In the genomic region with DNA sequence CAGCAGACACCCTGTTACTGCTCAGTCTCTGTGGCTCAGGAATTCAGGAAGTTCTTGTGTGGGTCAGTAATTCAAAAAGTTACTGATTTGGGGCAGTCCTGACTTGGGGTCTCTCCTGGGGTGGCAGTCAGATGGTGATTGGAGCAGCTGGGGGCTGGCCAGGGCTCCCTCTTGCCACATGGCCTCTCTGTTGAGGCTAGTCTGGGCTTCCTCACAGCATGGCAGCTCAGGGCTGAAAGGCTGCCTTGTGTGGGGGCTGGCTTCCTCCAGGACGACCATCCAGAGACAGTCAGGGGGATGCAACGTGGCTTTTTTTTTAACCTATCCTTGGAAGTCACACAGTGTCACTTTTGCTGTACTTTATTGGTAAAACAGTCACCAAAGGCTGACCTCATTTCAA, we compare ENCODE assay signal across 21 cellular contexts.
DNase-seq lines count a peak whose midpoint lies in the region; ATAC-seq, FAIRE-seq and TF ChIP-seq lines count a peak whose summit lies in the region.
"Had no signal": no experiment of that assay in that cellular context is flagged by ENCODE, and none has a peak within 500 bp of the region (broad histone marks: within the 10 kb centered on the region; RNA-seq: fewer than 3 reads in every experiment).

No MANE protein-coding gene starts in this region.

- TF ChIP-seq CTCF in heart left ventricle (IDR thresholded peaks at IDR 0.05), result no peak
- no peak for TF ChIP-seq CTCF in H1 (IDR thresholded peaks at IDR 0.05; ENCODE audit: control extremely low read depth in 1 of 3, insufficient read depth in 1 of 3, low read depth in 1 of 3, low read length in 3 of 3)
- no peak for TF ChIP-seq CTCF in activated CD8-positive, alpha-beta T cell treated with anti-CD3 and anti-CD28 coated beads for 36 hours (IDR thresholded peaks at IDR 0.05)

- no peaks in the 10 kb centered on the region for H3K27me3 Mint-ChIP-seq in activated CD8-positive, alpha-beta T cell treated with anti-CD3 and anti-CD28 coated beads for 36 hours

- H2AFZ ChIP-seq in GM23248 (no peak overlapping the region), H1 (ENCODE audit: low read length) (no peak overlapping the region)
- H2AFZ ChIP-seq: GM23338 had no signal

- H3K56ac ChIP-seq in H1 (replicated peaks; ENCODE audit: insufficient read length, low read depth, low read length), result no peak overlapping the region

- in situ Hi-C loops in GM23248 (cut with MboI), result no loop called here

- H3K4me2 ChIP-seq in GM23248 (ENCODE audit: unreplicated experiment), result no peak overlapping the region
- H3K4me2 ChIP-seq in H1 (ENCODE audit: insufficient read depth in 1 of 2, low read depth in 2 of 2, low read length in 2 of 2), result no peak overlapping the region
- H3K4me2 ChIP-seq: GM23338 had no signal

- no peak overlapping the region for H2BK20ac ChIP-seq in H1 (ENCODE audit: low read length)

- H4K5ac ChIP-seq in H1 (ENCODE audit: insufficient read length, low read depth, low read length), result no peak overlapping the region

- H3K9me3 Mint-ChIP-seq in activated CD8-positive, alpha-beta T cell treated with anti-CD3 and anti-CD28 coated beads for 36 hours, result no peaks in the 10 kb centered on the region
- H3K9me3 Mint-ChIP-seq: CD8-positive, alpha-beta T cell; GM23338; H9 had no signal

- peak in 1 of 4 donors; percentile 1 for ATAC-seq in heart left ventricle
- no peak for ATAC-seq in stimulated activated naive CD8-positive, alpha-beta T cell treated with anti-CD3 and anti-CD28 coated beads, Interleukin-15, Interleukin-2, amounts not matched to agents 100 U/mL and 50 U/mL, for 24 hours
- no peak for ATAC-seq in activated CD8-positive, alpha-beta T cell treated with anti-CD3 and anti-CD28 coated beads for 36 hours
- ATAC-seq: CD8-positive, alpha-beta T cell; GM23338 had no signal

- no peak overlapping the region for H2BK5ac ChIP-seq in H1 (ENCODE audit: low read depth, low read length)

- H2BK120ac ChIP-seq in H1 (replicated peaks; ENCODE audit: low read depth, low read length), result no peak overlapping the region

- TF ChIP-seq RAD21 in H1 (IDR thresholded peaks at IDR 0.05 in 1 of 2, conservative IDR thresholded peaks at IDR 0.05 in 1 of 2; ENCODE audit: low read depth in 2 of 2, low read length in 2 of 2), result no peak

- CTCF ChIA-PET in H1 (lab: Charles Lee; ENCODE audit: partially characterized antibody), result no interaction called here
- CTCF ChIA-PET in activated CD8-positive, alpha-beta T cell treated with anti-CD3 and anti-CD28 coated beads for 36 hours (lab: Charles Lee), result no interaction called here

- H2BK15ac ChIP-seq in H1 (ENCODE audit: low read length), result no peak overlapping the region

- H3K79me2 ChIP-seq in GM23248 (ENCODE audit: insufficient read depth) (peaks cover 83% of the 10 kb centered on the region), H1 (ENCODE audit: control insufficient read depth in 1 of 2, insufficient read depth in 2 of 2, low read length in 2 of 2) (no peaks in the 10 kb centered on the region)

- no peaks in the 10 kb centered on the region for H3K36me3 Mint-ChIP-seq in activated CD8-positive, alpha-beta T cell treated with anti-CD3 and anti-CD28 coated beads for 36 hours (ENCODE audit: low read depth)
- H3K36me3 Mint-ChIP-seq: CD14-positive monocyte; CD8-positive, alpha-beta T cell had no signal

- DNase-seq in heart left ventricle (no peak), cardiac septum (ENCODE audit: low spot score) (no peak), GM23248 (peak; percentile 34), H1 (ENCODE audit: low read depth in 1 of 2, low spot score in 2 of 2) (no peak), posterior vena cava (ENCODE audit: low spot score) (peak; percentile 65), RPMI8226 (no peak)
- no peak for DNase-seq in stimulated activated naive CD8-positive, alpha-beta T cell treated with anti-CD3 and anti-CD28 coated beads, Interleukin-15, Interleukin-2, amounts not matched to agents 100 U/mL and 50 U/mL, for 24 hours
- no peak for DNase-seq in activated CD8-positive, alpha-beta T cell treated with anti-CD3 and anti-CD28 coated beads for 36 hours
- DNase-seq: CD8-positive, alpha-beta T cell; COR-L47; DMS153; DMS79 treated with DMSO at 0.1 percent for 48 hours; EL; H9 had no signal

- H3K4me1 ChIP-seq in heart left ventricle (peaks cover 3 to 90% (median 54%) of the 10 kb centered on the region in 12 donors), GM23248 (ENCODE audit: insufficient read depth) (0 out of 2 replicates have a peak, but pooled peaks cover 3% of the 10 kb centered on the region), H1 (replicated peaks in 1 of 4; ENCODE audit: control insufficient read depth in 3 of 4, insufficient read depth in 4 of 4, low read length in 3 of 4) (no peaks in the 10 kb centered on the region)

- TF ChIP-seq POLR2A in heart left ventricle (IDR thresholded peaks at IDR 0.05), result no peak
- TF ChIP-seq POLR2A in H1 (IDR thresholded peaks at IDR 0.05; ENCODE audit: control extremely low read depth in 1 of 2, low read depth in 2 of 2, low read length in 2 of 2), result no peak

- H4K20me1 ChIP-seq in GM23248 (ENCODE audit: insufficient read depth) (no peaks in the 10 kb centered on the region; the same call in 1 of the 2 replicates), H1 (replicated peaks in 1 of 2; ENCODE audit: control insufficient read depth in 1 of 2, insufficient read depth in 2 of 2, low read length in 2 of 2) (no peaks in the 10 kb centered on the region)

- FAIRE-seq in H1 (lab: Jason Lieb, UNC), result no peak
- FAIRE-seq: D721Med, G401.6, GM12891 had no signal

- no peaks in the 10 kb centered on the region for H3K4me1 Mint-ChIP-seq in activated CD8-positive, alpha-beta T cell treated with anti-CD3 and anti-CD28 coated beads for 36 hours (ENCODE audit: low read depth)
- H3K4me1 Mint-ChIP-seq: CD14-positive monocyte, GM23338, H9 had no signal

- H3K9ac ChIP-seq in GM23248 (no peak overlapping the region), H1 (replicated peaks in 1 of 4; ENCODE audit: extremely low read depth in 1 of 4, low read depth in 3 of 4, low read length in 3 of 4) (no peak overlapping the region)

- intact Hi-C loops in heart left ventricle (cut with DNase I), result loop anchor here in 4 of 10 donors (5.0 kb wide), 2 partner anchors 37 to 52 kb away; no protein-coding TSS in a partner anchor
- intact Hi-C loops in cardiac septum (cut with DNase I), result loop anchor here (5.0 kb wide), 1 partner anchor 37 kb away; no protein-coding TSS in a partner anchor
- intact Hi-C loops in posterior vena cava (cut with DNase I), result no loop called here
- intact Hi-C loops in activated CD8-positive, alpha-beta T cell treated with anti-CD3 and anti-CD28 coated beads for 36 hours (cut with micrococcal nuclease), result no loop called here

- H3K79me1 ChIP-seq in H1 (ENCODE audit: low read depth, low read length), result no peaks in the 10 kb centered on the region

- no peaks in the 10 kb centered on the region; the same call in 1 of the 2 replicates for H3F3A ChIP-seq in GM23248 (ENCODE audit: insufficient read depth)

- no peak overlapping the region for H2BK12ac ChIP-seq in H1 (ENCODE audit: low read depth, low read length)

- no peak overlapping the region for H3K4ac ChIP-seq in H1 (replicated peaks; ENCODE audit: insufficient read length, low read depth, low read length)

- no peak overlapping the region for H3K4me3 Mint-ChIP-seq in activated CD8-positive, alpha-beta T cell treated with anti-CD3 and anti-CD28 coated beads for 36 hours
- H3K4me3 Mint-ChIP-seq: CD14-positive monocyte; CD8-positive, alpha-beta T cell; GM23338; H9 had no signal

- H3K4me3 ChIP-seq in heart left ventricle (no peak overlapping the region), GM23248 (no peak overlapping the region), H1 (ENCODE audit: extremely low read depth in 1 of 4, insufficient read depth in 2 of 4, low read depth in 3 of 4, low read length in 4 of 4) (no peak overlapping the region)
- H3K4me3 ChIP-seq: GM23338 had no signal

- H2AK5ac ChIP-seq in H1 (ENCODE audit: low read depth, low read length), result no peak overlapping the region

- no peak overlapping the region for H3K18ac ChIP-seq in H1 (ENCODE audit: extremely low read depth, low read length)

- H3K27me3 ChIP-seq in heart left ventricle, result no peaks in the 10 kb centered on the region
- H3K27me3 ChIP-seq in GM23248 (replicated peaks; ENCODE audit: insufficient read depth), result no peaks in the 10 kb centered on the region
- H3K27me3 ChIP-seq in H1 (replicated peaks in 1 of 4; ENCODE audit: control insufficient read depth in 3 of 4, extremely low read depth in 1 of 4, insufficient read depth in 3 of 4, low read length in 3 of 4), result 0 out of 7 replicates have a peak, but pooled peaks cover 0 to 2% (median 0%) of the 10 kb centered on the region in 4 experiments

- no peaks in the 10 kb centered on the region for H3K9me2 ChIP-seq in GM23248 (ENCODE audit: insufficient read depth)

- no peaks in the 10 kb centered on the region for H3K23me2 ChIP-seq in H1 (ENCODE audit: low read depth, low read length)

- H4K91ac ChIP-seq in H1 (replicated peaks; ENCODE audit: insufficient read length, low read length), result no peak overlapping the region

- TF ChIP-seq EP300 in H1 (IDR thresholded peaks at IDR 0.05; ENCODE audit: borderline replicate concordance in 1 of 2, low read depth in 2 of 2, low read length in 2 of 2), result no peak

- no peak overlapping the region for H3K27ac Mint-ChIP-seq in activated CD8-positive, alpha-beta T cell treated with anti-CD3 and anti-CD28 coated beads for 36 hours
- H3K27ac Mint-ChIP-seq: CD14-positive monocyte; CD8-positive, alpha-beta T cell; GM23338 had no signal

- H3K23ac ChIP-seq in H1 (ENCODE audit: insufficient read length), result no peak overlapping the region

- H4K8ac ChIP-seq in H1 (ENCODE audit: extremely low read depth, insufficient read depth, low read length), result no peak overlapping the region; the same call in 1 of the 2 replicates

- POLR2A ChIA-PET in H1 (lab: Charles Lee; ENCODE audit: partially characterized antibody), result interaction anchor here (0.6 kb wide), 1 partner anchor 1118 kb away, joined by 3 read pairs; no protein-coding TSS in a partner anchor
- POLR2A ChIA-PET in activated CD8-positive, alpha-beta T cell treated with anti-CD3 and anti-CD28 coated beads for 36 hours (lab: Charles Lee), result no interaction called here

- peaks cover 0 to 41% (median 9%) of the 10 kb centered on the region in 9 donors for H3K36me3 ChIP-seq in heart left ventricle
- peaks cover 11% of the 10 kb centered on the region; the same call in 1 of the 2 replicates for H3K36me3 ChIP-seq in GM23248 (ENCODE audit: low read depth)
- no peaks in the 10 kb centered on the region for H3K36me3 ChIP-seq in H1 (ENCODE audit: control insufficient read depth in 2 of 4, insufficient read depth in 4 of 4, low read length in 3 of 4)

- 34 to 86% (median 50%) methylated on average over 1 to 2 of the region's 2 CpGs for WGBS in heart left ventricle, 4 donors
- WGBS in GM23248 (ENCODE audit: low coverage in 1 of 2, low lambda C conversion rate in 2 of 2, missing lambda C conversion rate in 2 of 2), 2 experiments, result 50 to 56% methylated on average over 2 of the region's 2 CpGs
- WGBS in H1 (ENCODE audit: extremely low coverage in 1 of 2, insufficient coverage in 1 of 2, insufficient read length in 1 of 2, insufficient replicate concordance in 2 of 2, low coverage in 1 of 2, low lambda C conversion rate in 2 of 2, missing lambda C conversion rate in 1 of 2), 2 experiments, result 89% methylated on average over 2 of the region's 2 CpGs; no CpG with 5 or more reads in 1 of the 2 experiments

- H3K9me3 ChIP-seq in heart left ventricle (no peaks in the 10 kb centered on the region), GM23248 (ENCODE audit: low read depth) (no peaks in the 10 kb centered on the region), H1 (ENCODE audit: insufficient read depth in 2 of 2, low read depth in 1 of 2, low read length in 1 of 2) (no peaks in the 10 kb centered on the region)

- H3K27ac ChIP-seq in heart left ventricle (peak overlapping the region; percentile 46 to 86 (median 80)), GM23248 (no peak overlapping the region), H1 (ENCODE audit: low read depth, low read length) (no peak overlapping the region)
- H3K27ac ChIP-seq: 22Rv1, HL-60 had no signal

- H3K14ac ChIP-seq in H1 (ENCODE audit: insufficient read length), result no peak overlapping the region

Comparison
In these comparisons a context has a peak if more than half of its experiments do, and no peak if none do; other contexts are left out.
1. DNase-seq: peak in GM23248 (single experiment) and posterior vena cava (single experiment); none in heart left ventricle (0 of 5), cardiac septum (single experiment), H1 (0 of 2), stimulated activated naive CD8-positive, alpha-beta T cell treated with anti-CD3 and anti-CD28 coated beads, Interleukin-15, Interleukin-2, amounts not matched to agents 100 U/mL and 50 U/mL, for 24 hours (single experiment), activated CD8-positive, alpha-beta T cell treated with anti-CD3 and anti-CD28 coated beads for 36 hours (single experiment) and RPMI8226 (single experiment).
2. H3K27ac ChIP-seq: peak in heart left ventricle (12 of 12); none in GM23248 (single experiment) and H1 (single experiment).